In the genomic region with DNA sequence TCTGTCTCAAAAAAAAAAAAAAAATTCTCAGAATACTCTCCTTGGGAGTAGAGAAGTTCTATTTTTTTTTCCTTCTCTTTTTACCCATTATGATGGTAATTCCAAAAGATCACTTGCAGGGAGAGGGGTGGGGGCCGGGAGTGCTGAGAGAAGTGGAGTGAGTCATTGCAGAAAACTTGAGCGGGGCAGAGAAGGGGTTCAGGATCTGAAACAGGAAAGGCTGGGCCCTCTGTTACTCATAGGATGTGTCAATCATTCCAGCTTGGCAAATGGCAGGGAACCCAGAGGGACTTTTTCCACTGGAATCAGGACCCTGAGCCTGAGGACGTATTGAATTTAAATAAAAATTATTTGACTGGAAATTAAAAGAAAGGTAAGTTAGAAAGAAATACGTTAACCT, we compare ENCODE assay signal across 12 cellular contexts.
DNase-seq lines count a peak whose midpoint lies in the region; ATAC-seq and TF ChIP-seq lines count a peak whose summit lies in the region.
"Had no signal": no experiment of that assay in that cellular context is flagged by ENCODE, and none has a peak within 500 bp of the region (broad histone marks: within the 10 kb centered on the region; RNA-seq: fewer than 3 reads in every experiment).

No MANE protein-coding gene starts in this region.

- no peaks in the 10 kb centered on the region for H3K36me3 ChIP-seq in WERI-Rb-1
- H3K36me3 ChIP-seq: pancreas had no signal

- ATAC-seq in SK-N-SH treated with all-trans-retinoic acid at 6 μM for 48 hours (peak; percentile 87), HG03108 (IDR thresholded peaks at IDR 0.05; ENCODE audit: unreplicated experiment) (no peak)
- ATAC-seq: activated CD8-positive, alpha-beta T cell treated with anti-CD3 and anti-CD28 coated beads for 36 hours; effector memory CD8-positive, alpha-beta T cell; GM12878 had no signal

- no peak for TF ChIP-seq CTCF in fibroblast of villous mesenchyme (IDR thresholded peaks at IDR 0.05; ENCODE audit: insufficient read depth, low read depth, low read length)
- TF ChIP-seq CTCF in GM13976 (IDR thresholded peaks at IDR 0.05; ENCODE audit: borderline replicate concordance, control extremely low read depth, extremely low read depth, insufficient read depth, missing control alignments) = no peak
- no peak for TF ChIP-seq CTCF in WERI-Rb-1 (IDR thresholded peaks at IDR 0.05; ENCODE audit: low read depth, low read length)

- H3K27ac ChIP-seq in WERI-Rb-1 = no peak overlapping the region
- H3K27ac ChIP-seq: pancreas had no signal

- H3K9me3 ChIP-seq in WERI-Rb-1 (ENCODE audit: severe bottlenecking) = no peaks in the 10 kb centered on the region
- H3K9me3 ChIP-seq: pancreas had no signal

- in situ Hi-C loops in GM13976 (cut with MboI; ENCODE audit: low sequenced_read_pairs, unreplicated experiment) = no loop called here

- peak; percentile 91 for DNase-seq in HCEC 1CT
- DNase-seq in fibroblast of villous mesenchyme (ENCODE audit: low read depth) = peak; percentile 68
- peak; percentile 76 for DNase-seq in skeletal muscle cell (ENCODE audit: low read depth)
- DNase-seq in GM13976 (ENCODE audit: low spot score) = no peak
- no peak for DNase-seq in WERI-Rb-1
- DNase-seq in activated effector memory CD4-positive, alpha-beta T cell treated with anti-CD3 and anti-CD28 coated beads, Interleukin-2, amount 50 U/mL, for 16 hours = no peak
- DNase-seq: activated CD8-positive, alpha-beta T cell treated with anti-CD3 and anti-CD28 coated beads for 36 hours; effector memory CD8-positive, alpha-beta T cell; pancreas had no signal

- H3K27me3 ChIP-seq in WERI-Rb-1 (ENCODE audit: insufficient read depth, low read depth, severe bottlenecking) = no peaks in the 10 kb centered on the region
- H3K27me3 ChIP-seq: pancreas had no signal

- H3K4me3 ChIP-seq in fibroblast of villous mesenchyme (ENCODE audit: low read depth, low read length) = no peak overlapping the region
- H3K4me3 ChIP-seq in skeletal muscle cell (ENCODE audit: low read depth, low read length) = no peak overlapping the region
- no peak overlapping the region for H3K4me3 ChIP-seq in WERI-Rb-1 (ENCODE audit: low read depth, low read length)
- H3K4me3 ChIP-seq: GM12878, pancreas had no signal

TF ChIP-seq in SK-N-SH treated with all-trans-retinoic acid at 6 μM for 48 hours, 23 proteins besides CTCF, POLR2A, EP300 and RAD21:
- TF ChIP-seq ZC3H10 (CRISPR knock-in tag; IDR thresholded peaks at IDR 0.05) = no peak
- TF ChIP-seq ZFP3 (CRISPR knock-in tag; IDR thresholded peaks at IDR 0.05) = no peak
- no peak for TF ChIP-seq ISL1 (CRISPR knock-in tag; IDR thresholded peaks at IDR 0.05)
- no peak for TF ChIP-seq SNAI2 (CRISPR knock-in tag; IDR thresholded peaks at IDR 0.05)
- TF ChIP-seq ZNF8 (CRISPR knock-in tag; IDR thresholded peaks at IDR 0.05) = no peak
- TF ChIP-seq OSR1 (CRISPR knock-in tag; IDR thresholded peaks at IDR 0.05) = no peak
- no peak for TF ChIP-seq ZNF565 (CRISPR knock-in tag; conservative IDR thresholded peaks at IDR 0.05; ENCODE audit: low read depth)
- TF ChIP-seq CSRNP3 (CRISPR knock-in tag; IDR thresholded peaks at IDR 0.05) = no peak

Comparison
In these comparisons a context has a peak if more than half of its experiments do, and no peak if none do; other contexts are left out.
1. DNase-seq: peak in HCEC 1CT (single experiment), fibroblast of villous mesenchyme (single experiment) and skeletal muscle cell (single experiment); none in GM13976 (single experiment), WERI-Rb-1 (single experiment) and activated effector memory CD4-positive, alpha-beta T cell treated with anti-CD3 and anti-CD28 coated beads, Interleukin-2, amount 50 U/mL, for 16 hours (single experiment).